ENCODE assay signal across 15 cellular contexts in the genomic region with DNA sequence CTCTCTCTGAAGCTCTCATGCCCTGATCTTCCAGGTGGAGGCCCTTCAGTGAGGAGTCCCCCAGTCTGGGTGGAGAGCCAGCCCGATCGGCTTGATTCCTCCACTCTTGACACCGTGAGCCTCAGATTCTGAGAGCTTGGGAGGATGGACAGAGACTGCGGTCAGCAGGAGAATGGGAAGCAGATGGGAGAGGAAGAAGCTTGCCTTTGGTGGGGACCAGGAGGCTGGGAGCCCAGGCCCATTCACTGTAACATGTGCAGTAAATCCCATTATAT.
DNase-seq lines count a peak whose midpoint lies in the region; ATAC-seq and TF ChIP-seq lines count a peak whose summit lies in the region.
"Had no signal": no experiment of that assay in that cellular context is flagged by ENCODE, and none has a peak within 500 bp of the region (broad histone marks: within the 10 kb centered on the region; RNA-seq: fewer than 3 reads in every experiment).

No MANE protein-coding gene starts in this region.

- ATAC-seq in Right ventricle myocardium inferior (no peak), left cardiac atrium (no peak), omental fat pad (ENCODE audit: low FRiP score) (no peak), HG02759 (IDR thresholded peaks at IDR 0.05; ENCODE audit: unreplicated experiment) (no peak)
- ATAC-seq: GM23338 had no signal

- peaks cover 1% of the 10 kb centered on the region for H3K9me3 Mint-ChIP-seq in glutamatergic neuron (ENCODE audit: unreplicated experiment)
- H3K9me3 Mint-ChIP-seq: GM23338 had no signal

- no peak overlapping the region for H3K27ac Mint-ChIP-seq in glutamatergic neuron (ENCODE audit: unreplicated experiment)
- H3K27ac Mint-ChIP-seq: CD8-positive, alpha-beta memory T cell; GM23338; IgD-negative memory B cell had no signal

- H3K4me1 Mint-ChIP-seq in glutamatergic neuron (ENCODE audit: low read depth, unreplicated experiment), result peaks cover 4% of the 10 kb centered on the region

- no peak overlapping the region for H3K27ac ChIP-seq in coronary artery
- H3K27ac ChIP-seq: PC-9 had no signal

- no peak overlapping the region for H3K4me3 ChIP-seq in coronary artery
- H3K4me3 ChIP-seq: GM23338, PC-9 had no signal

- DNase-seq in Right ventricle myocardium inferior (ENCODE audit: missing footprints) (peak; percentile 30), left cardiac atrium (no peak), coronary artery (ENCODE audit: low spot score) (peak; percentile 33), omental fat pad (ENCODE audit: low spot score) (peak; percentile 7), foreskin melanocyte (no peak), glutamatergic neuron (no peak)
- DNase-seq: NCI-H1048, NCI-H1694, NCI-H446, NCI-H748 treated with DMSO at 0.1 percent for 48 hours, PC-9 had no signal

- H3K27me3 Mint-ChIP-seq in glutamatergic neuron (ENCODE audit: unreplicated experiment), result peaks cover 3% of the 10 kb centered on the region
- H3K27me3 Mint-ChIP-seq: IgD-negative memory B cell had no signal

- intact Hi-C loops in Right ventricle myocardium inferior (cut with DNase I) (no loop called here), left cardiac atrium (cut with DNase I) (no loop called here)

- H3K36me3 Mint-ChIP-seq in glutamatergic neuron (ENCODE audit: unreplicated experiment), result peaks cover 2% of the 10 kb centered on the region
- H3K36me3 Mint-ChIP-seq: CD8-positive, alpha-beta memory T cell; IgD-negative memory B cell had no signal

- H3K4me3 Mint-ChIP-seq in glutamatergic neuron (ENCODE audit: unreplicated experiment), result no peak overlapping the region
- H3K4me3 Mint-ChIP-seq: GM23338 had no signal

- TF ChIP-seq CTCF in coronary artery (IDR thresholded peaks at IDR 0.05) (no peak), omental fat pad (IDR thresholded peaks at IDR 0.05) (no peak), glutamatergic neuron (IDR thresholded peaks at IDR 0.05; ENCODE audit: partially characterized antibody, unreplicated experiment) (no peak)

Comparison
In these comparisons a context has a peak if more than half of its experiments do, and no peak if none do; other contexts are left out.
1. DNase-seq: peak in Right ventricle myocardium inferior (single experiment), coronary artery (single experiment) and omental fat pad (single experiment); none in left cardiac atrium (single experiment), foreskin melanocyte (single experiment) and glutamatergic neuron (single experiment).